ENCODE assay signal across 19 cellular contexts in genomic region chr18:57943723-57944122, GRCh38.
DNase-seq lines count a peak whose midpoint lies in the region; ATAC-seq and TF ChIP-seq lines count a peak whose summit lies in the region.
"Had no signal": no experiment of that assay in that cellular context is flagged by ENCODE, and none has a peak within 500 bp of the region (broad histone marks: within the 10 kb centered on the region; RNA-seq: fewer than 3 reads in every experiment).

No MANE protein-coding gene starts in this region.

- no peak overlapping the region for H3K23ac ChIP-seq in mesenchymal stem cell (ENCODE audit: low read length in 2 of 2)

- H3K14ac ChIP-seq in mesenchymal stem cell (ENCODE audit: low read length in 2 of 2): no peak overlapping the region

- no peak for TF ChIP-seq CTCF in sigmoid colon (IDR thresholded peaks at IDR 0.05)

- no peak for ATAC-seq in HG02623 (IDR thresholded peaks at IDR 0.05; ENCODE audit: unreplicated experiment)
- ATAC-seq: gastroesophageal sphincter; natural killer cell treated with Interleukin-12 subunit alpha and Interleukin-12 subunit beta and Interleukin-15 and Interleukin-18, amount 100 ng/mL, for 72 hours had no signal

- no peak for TF ChIP-seq EP300 in sigmoid colon (IDR thresholded peaks at IDR 0.05)

- no peak overlapping the region for H4K8ac ChIP-seq in mesenchymal stem cell (ENCODE audit: low read length)

- TF ChIP-seq POLR2A in sigmoid colon (IDR thresholded peaks at IDR 0.05): no peak

- no peak overlapping the region for H2AFZ ChIP-seq in mesenchymal stem cell (ENCODE audit: low read depth, low read length)

- H3K18ac ChIP-seq in mesenchymal stem cell (ENCODE audit: low read depth in 1 of 2, low read length in 2 of 2): no peak overlapping the region

- H3K9me3 ChIP-seq in mesenchymal stem cell (ENCODE audit: control insufficient read depth, low read length) (no peaks in the 10 kb centered on the region), sigmoid colon (no peaks in the 10 kb centered on the region)
- H3K9me3 ChIP-seq: gastroesophageal sphincter had no signal

- WGBS in mesenchymal stem cell: no CpG with 5 or more reads among the region's 1 CpG
- WGBS in sigmoid colon, 2 donors: 68 to 81% methylated on average over 1 of the region's 1 CpG

- intact Hi-C loops in sigmoid colon (cut with DNase I): no loop called here

- peaks cover 3% of the 10 kb centered on the region for H3K4me1 ChIP-seq in mesenchymal stem cell (ENCODE audit: control insufficient read depth, insufficient read depth, low read depth, low read length)
- H3K4me1 ChIP-seq in sigmoid colon: no peaks in the 10 kb centered on the region
- H3K4me1 ChIP-seq: gastroesophageal sphincter had no signal

- no peak overlapping the region for H2BK12ac ChIP-seq in mesenchymal stem cell (ENCODE audit: low read length in 2 of 2)

- H2BK15ac ChIP-seq in mesenchymal stem cell (ENCODE audit: low read depth, poor library complexity, severe bottlenecking): no peak overlapping the region

- H2BK120ac ChIP-seq in mesenchymal stem cell (ENCODE audit: low read depth, low read length): no peak overlapping the region

- no peak overlapping the region for H3K4me3 ChIP-seq in mesenchymal stem cell (ENCODE audit: insufficient read depth in 1 of 2, low read depth in 1 of 2, low read length in 2 of 2)
- no peak overlapping the region for H3K4me3 ChIP-seq in sigmoid colon
- H3K4me3 ChIP-seq: gastroesophageal sphincter, lung had no signal

- H3K27ac ChIP-seq in mesenchymal stem cell (ENCODE audit: low read length, poor library complexity, severe bottlenecking) (no peak overlapping the region), sigmoid colon (no peak overlapping the region)
- H3K27ac ChIP-seq: gastroesophageal sphincter, KMS-11 had no signal

- no peak overlapping the region for H2BK5ac ChIP-seq in mesenchymal stem cell (ENCODE audit: low read depth, low read length, poor library complexity, severe bottlenecking)

- no peak overlapping the region for H4K91ac ChIP-seq in mesenchymal stem cell (ENCODE audit: low read length)

- H3K4me2 ChIP-seq in mesenchymal stem cell (ENCODE audit: low read length, poor library complexity, severe bottlenecking): no peak overlapping the region
- H3K4me2 ChIP-seq: KMS-11 had no signal

- H3K4ac ChIP-seq in mesenchymal stem cell (ENCODE audit: low read depth in 1 of 2, low read length in 2 of 2): no peak overlapping the region

- H2AK5ac ChIP-seq in mesenchymal stem cell (ENCODE audit: low read length, severe bottlenecking): no peak overlapping the region

- no peaks in the 10 kb centered on the region for H3K36me3 ChIP-seq in mesenchymal stem cell (ENCODE audit: control insufficient read depth in 1 of 2, insufficient read depth in 2 of 2, low read depth in 1 of 2, low read length in 2 of 2)
- no peaks in the 10 kb centered on the region for H3K36me3 ChIP-seq in sigmoid colon
- H3K36me3 ChIP-seq: gastroesophageal sphincter had no signal

- H3K9ac ChIP-seq in mesenchymal stem cell (ENCODE audit: low read length): no peak overlapping the region
- H3K9ac ChIP-seq: KMS-11 had no signal

- H3K79me1 ChIP-seq in mesenchymal stem cell (replicated peaks; ENCODE audit: low read length, poor library complexity, severe bottlenecking): no peaks in the 10 kb centered on the region

- H3K27me3 ChIP-seq in mesenchymal stem cell (ENCODE audit: control insufficient read depth in 1 of 2, insufficient read depth in 1 of 2, low read length in 2 of 2): peaks cover 0 to 14% of the 10 kb centered on the region in 2 experiments
- no peaks in the 10 kb centered on the region for H3K27me3 ChIP-seq in sigmoid colon
- H3K27me3 ChIP-seq: gastroesophageal sphincter had no signal

- DNase-seq in EH (ENCODE audit: low read depth) (peak; percentile 63), NCI-H524 (lab: John Stamatoyannopoulos, UW) (peak; percentile 45 to 82), brain pericyte (ENCODE audit: low read depth, low spot score) (peak; percentile 75), mesenchymal stem cell (peak; percentile 6), sigmoid colon (no peak), cortex of kidney (lab: John Stamatoyannopoulos, UW) (no peak)
- DNase-seq in activated T-cell treated with anti-CD3 and anti-CD28 coated beads, Interleukin-2, amount 50 U/mL, for 48 hours: no peak
- DNase-seq: activated CD4-positive, CD25-positive, alpha-beta regulatory T cell; activated gamma-delta T cell; AML-193; aorta; NCI-H1694; NCI-H774; stimulated activated CD4-positive, alpha-beta T cell treated with anti-CD3 and anti-CD28 coated beads, Interleukin-1b, Interleukin-23, amount 100 ng/mL, for 48 hours had no signal

Comparison
In these comparisons a context has a peak if more than half of its experiments do, and no peak if none do; other contexts are left out.
1. DNase-seq: peak in EH (single experiment), NCI-H524 (2 of 2), brain pericyte (single experiment) and mesenchymal stem cell (single experiment); none in sigmoid colon (single experiment), cortex of kidney (single experiment) and activated T-cell treated with anti-CD3 and anti-CD28 coated beads, Interleukin-2, amount 50 U/mL, for 48 hours (0 of 2).